21 cellular contexts compared by ENCODE assay signal in genomic region chr6:37506479-37506878, GRCh38.
"Had no signal": no experiment of that assay in that cellular context is flagged by ENCODE, and none has a peak within 500 bp of the region (broad histone marks: within the 10 kb centered on the region; RNA-seq: fewer than 3 reads in every experiment).

No MANE protein-coding gene starts in this region.

- DNase-seq: activated naive CD4-positive, alpha-beta T cell; activated T-cell treated with anti-CD3 and anti-CD28 coated beads, Interleukin-2, amount 50 U/mL, for 1 hour; effector CD8-positive, alpha-beta T cell; foreskin melanocyte; kidney glomerular epithelial cell; left lung; mammary epithelial cell; midbrain; occipital lobe; stimulated activated CD4-positive, alpha-beta T cell treated with anti-CD3 and anti-CD28 coated beads, Interleukin-2, amount 100 ng/mL, for 48 hours; stimulated activated CD8-positive, alpha-beta memory T cell treated with anti-CD3 and anti-CD28 coated beads, Interleukin-4, amount 100 ng/mL, for 48 hours; stimulated activated naive CD4-positive, alpha-beta T cell treated with Interleukin-2 at 50 U/mL for 16 hours; T1000 had no signal

- H3K4me3 ChIP-seq: left lung, thoracic aorta, vagina had no signal

- ATAC-seq: esophagus mucosa, left lung had no signal

- H3K4me3 Mint-ChIP-seq: dendritic cell treated with granulocyte-macrophage colony-stimulating factor and Interleukin-4, amounts not matched to agents 40 ng/mL and 50 ng/mL, for 4 days; neural crest cell; type B pancreatic cell; WTC11 had no signal

- H3K27ac Mint-ChIP-seq: activated T-helper 2 cell treated with anti-CD3 and anti-CD28 coated beads, Interferon-gamma antibody, Interleukin-2, Interleukin-4, amounts not matched to agents 10 μg/mL and 5 μg/mL and 100 μg/mL, durations not matched to agents 14 hours and 24 hours and 36 hours; dendritic cell treated with granulocyte-macrophage colony-stimulating factor and Interleukin-4, amounts not matched to agents 40 ng/mL and 50 ng/mL, for 4 days; type B pancreatic cell; WTC11 had no signal

- H3K36me3 ChIP-seq: left lung, thoracic aorta, vagina had no signal

- H3K9me3 Mint-ChIP-seq: dendritic cell treated with granulocyte-macrophage colony-stimulating factor and Interleukin-4, amounts not matched to agents 40 ng/mL and 50 ng/mL, for 4 days; neural crest cell; type B pancreatic cell had no signal

- H3K9me3 ChIP-seq: left lung, thoracic aorta, vagina had no signal

- H3K27ac ChIP-seq: left lung, thoracic aorta, vagina had no signal

- H3K36me3 Mint-ChIP-seq: type B pancreatic cell had no signal

- H3K4me1 ChIP-seq: left lung, vagina had no signal

- H3K27me3 ChIP-seq: vagina had no signal
